In genomic region chr6:156866181-156866862, GRCh38 we compare ENCODE assay signal across 8 cellular contexts.
A peak's percentile ranks its signal among the peaks of the same experiment; 100 is the strongest.
DNase-seq lines count a peak whose midpoint lies in the region; ATAC-seq and TF ChIP-seq lines count a peak whose summit lies in the region.

No MANE protein-coding gene starts in this region.

- no peaks in the 10 kb centered on the region for H3K27me3 ChIP-seq in SJSA1 (replicated peaks)

- 0 out of 2 replicates have a peak overlapping the region, but pooled peaks have one; percentile 9 for H3K27ac ChIP-seq in SJSA1

- ATAC-seq in GM19463 (IDR thresholded peaks at IDR 0.05; ENCODE audit: unreplicated experiment), result peak; percentile 66

- no peaks in the 10 kb centered on the region for H3K9me3 ChIP-seq in SJSA1 (replicated peaks)

- H3K4me3 ChIP-seq in SJSA1, result peak overlapping the region; percentile 11
- H3K4me3 ChIP-seq in epithelial cell of proximal tubule (ENCODE audit: low read depth, low read length), result no peak overlapping the region

- H3K4me1 ChIP-seq in SJSA1 (replicated peaks), result peaks cover 22% of the 10 kb centered on the region

- DNase-seq in ACHN (peak; percentile 56), SJSA1 (ENCODE audit: low read depth in 1 of 2, low spot score in 2 of 2) (peak; percentile 64 to 77), epithelial cell of proximal tubule (ENCODE audit: low read depth) (no peak), NCI-H1092 (lab: John Stamatoyannopoulos, UW) (no peak), NCI-H1048 (lab: John Stamatoyannopoulos, UW) (no peak), GM19238 (ENCODE audit: insufficient read length, low spot score) (no peak)
- peak; percentile 12 for DNase-seq in stimulated activated CD4-positive, alpha-beta T cell treated with anti-CD3 and anti-CD28 coated beads, Interleukin-2, amount 100 ng/mL, for 4 hours (ENCODE audit: low read depth)

- in situ Hi-C loops in ACHN (cut with HindIII; ENCODE audit: low pct_ligation_motif_present, low pct_unique_long_range_greater_than_20kb, low sequenced_read_pairs), result no loop called here

- no peaks in the 10 kb centered on the region for H3K36me3 ChIP-seq in SJSA1

- peak; percentile 21 for TF ChIP-seq CTCF in epithelial cell of proximal tubule (conservative IDR thresholded peaks at IDR 0.05; ENCODE audit: low read depth, low read length)

Comparison
In these comparisons a context has a peak if more than half of its experiments do, and no peak if none do; other contexts are left out.
1. DNase-seq: peak in ACHN (single experiment), SJSA1 (2 of 2) and stimulated activated CD4-positive, alpha-beta T cell treated with anti-CD3 and anti-CD28 coated beads, Interleukin-2, amount 100 ng/mL, for 4 hours (single experiment); none in epithelial cell of proximal tubule (single experiment), NCI-H1092 (single experiment), NCI-H1048 (single experiment) and GM19238 (single experiment).